1 cellular context compared by ENCODE assay signal in the genomic region with DNA sequence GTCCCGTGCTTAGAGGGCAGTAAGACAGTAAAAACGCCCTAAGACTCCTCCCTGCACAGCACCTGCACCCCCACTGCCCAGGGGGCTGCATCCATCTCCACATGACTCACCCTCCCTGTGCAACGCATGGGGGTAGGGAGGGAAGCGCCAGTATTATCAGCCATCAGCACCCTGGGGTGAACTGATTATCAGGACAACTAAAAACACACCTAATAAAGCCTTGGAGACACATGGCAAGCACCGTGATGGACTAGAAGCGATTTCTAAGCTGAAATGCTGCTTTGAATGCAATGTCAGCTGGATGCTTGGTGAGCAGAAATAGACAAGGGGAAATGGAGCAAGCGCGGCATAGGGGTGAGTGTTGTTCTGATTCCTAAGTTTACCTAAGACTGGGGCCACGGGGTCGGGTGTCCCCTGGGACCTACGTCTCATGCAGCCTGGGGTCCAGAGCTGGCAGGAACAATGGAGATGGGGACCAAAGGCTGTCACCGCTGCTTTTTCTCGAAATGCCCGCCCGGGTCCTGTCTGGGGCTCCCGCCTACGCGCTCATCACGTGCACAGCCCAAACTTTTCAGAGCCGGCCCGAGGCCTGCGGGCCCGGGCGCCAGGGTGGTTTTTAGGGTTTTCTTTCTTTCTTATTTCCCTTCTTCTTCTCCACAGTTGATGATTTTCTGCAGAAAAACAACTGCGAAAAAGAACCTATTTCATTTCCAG.
TF ChIP-seq lines count a peak whose summit lies in the region.

No MANE protein-coding gene starts in this region.

TF ChIP-seq in K562, 482 proteins besides CTCF, POLR2A, EP300 and RAD21 (continued from another document and continues in another):
- TF ChIP-seq, protein P1, sequence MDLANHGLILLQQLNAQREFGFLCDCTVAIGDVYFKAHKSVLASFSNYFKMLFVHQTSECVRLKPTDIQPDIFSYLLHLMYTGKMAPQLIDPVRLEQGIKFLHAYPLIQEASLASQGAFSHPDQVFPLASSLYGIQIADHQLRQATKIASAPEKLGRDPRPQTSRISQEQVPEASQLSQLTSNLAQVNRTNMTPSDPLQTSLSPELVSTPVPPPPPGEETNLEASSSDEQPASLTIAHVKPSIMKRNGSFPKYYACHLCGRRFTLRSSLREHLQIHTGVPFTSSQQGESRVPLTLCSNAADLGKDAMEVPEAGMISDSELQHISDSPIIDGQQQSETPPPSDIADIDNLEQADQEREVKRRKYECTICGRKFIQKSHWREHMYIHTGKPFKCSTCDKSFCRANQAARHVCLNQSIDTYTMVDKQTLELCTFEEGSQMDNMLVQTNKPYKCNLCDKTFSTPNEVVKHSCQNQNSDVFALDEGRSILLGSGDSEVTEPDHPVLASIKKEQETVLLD (IDR thresholded peaks at IDR 0.05), result peak; percentile 85
- TF ChIP-seq ZNF76 (CRISPR knock-in tag; IDR thresholded peaks at IDR 0.05; ENCODE audit: borderline replicate concordance), result no peak
- peak; percentile 59; the same call in 1 of the 2 replicates for TF ChIP-seq NR2C1 (IDR thresholded peaks at IDR 0.05)
- TF ChIP-seq NR2C1 (tag; IDR thresholded peaks at IDR 0.05), result 0 out of 2 replicates have a peak, but pooled peaks have one; percentile 59
- no peak for TF ChIP-seq ZNF175 (CRISPR knock-in tag; IDR thresholded peaks at IDR 0.05; ENCODE audit: low read depth)
- TF ChIP-seq ZNF133 (CRISPR knock-in tag; IDR thresholded peaks at IDR 0.05), result no peak
- no peak; a peak in 1 of 4 replicates for TF ChIP-seq KDM4B (IDR thresholded peaks at IDR 0.05; ENCODE audit: borderline replicate concordance in 2 of 2, low read depth in 1 of 2)
- no peak for TF ChIP-seq HCFC1 (IDR thresholded peaks at IDR 0.05; ENCODE audit: low read depth, low read length)
- TF ChIP-seq NFRKB (IDR thresholded peaks at IDR 0.05; ENCODE audit: low read depth), result peak; percentile 93
- peak; percentile 59; the same call in 1 of the 2 replicates for TF ChIP-seq ETV5 (CRISPR knock-in tag; IDR thresholded peaks at IDR 0.05; ENCODE audit: low read depth)
- no peak for TF ChIP-seq ZNF224 (CRISPR knock-in tag; IDR thresholded peaks at IDR 0.05)
- no peak for TF ChIP-seq DDX20 (tag; IDR thresholded peaks at IDR 0.05; ENCODE audit: low read depth)
- TF ChIP-seq CHD2 (IDR thresholded peaks at IDR 0.05; ENCODE audit: low read depth, low read length), result no peak
- TF ChIP-seq ZEB2 (IDR thresholded peaks at IDR 0.05), result peak; percentile 93
- no peak for TF ChIP-seq HMG20B (CRISPR knock-in tag; IDR thresholded peaks at IDR 0.05)
- TF ChIP-seq, protein P2, sequence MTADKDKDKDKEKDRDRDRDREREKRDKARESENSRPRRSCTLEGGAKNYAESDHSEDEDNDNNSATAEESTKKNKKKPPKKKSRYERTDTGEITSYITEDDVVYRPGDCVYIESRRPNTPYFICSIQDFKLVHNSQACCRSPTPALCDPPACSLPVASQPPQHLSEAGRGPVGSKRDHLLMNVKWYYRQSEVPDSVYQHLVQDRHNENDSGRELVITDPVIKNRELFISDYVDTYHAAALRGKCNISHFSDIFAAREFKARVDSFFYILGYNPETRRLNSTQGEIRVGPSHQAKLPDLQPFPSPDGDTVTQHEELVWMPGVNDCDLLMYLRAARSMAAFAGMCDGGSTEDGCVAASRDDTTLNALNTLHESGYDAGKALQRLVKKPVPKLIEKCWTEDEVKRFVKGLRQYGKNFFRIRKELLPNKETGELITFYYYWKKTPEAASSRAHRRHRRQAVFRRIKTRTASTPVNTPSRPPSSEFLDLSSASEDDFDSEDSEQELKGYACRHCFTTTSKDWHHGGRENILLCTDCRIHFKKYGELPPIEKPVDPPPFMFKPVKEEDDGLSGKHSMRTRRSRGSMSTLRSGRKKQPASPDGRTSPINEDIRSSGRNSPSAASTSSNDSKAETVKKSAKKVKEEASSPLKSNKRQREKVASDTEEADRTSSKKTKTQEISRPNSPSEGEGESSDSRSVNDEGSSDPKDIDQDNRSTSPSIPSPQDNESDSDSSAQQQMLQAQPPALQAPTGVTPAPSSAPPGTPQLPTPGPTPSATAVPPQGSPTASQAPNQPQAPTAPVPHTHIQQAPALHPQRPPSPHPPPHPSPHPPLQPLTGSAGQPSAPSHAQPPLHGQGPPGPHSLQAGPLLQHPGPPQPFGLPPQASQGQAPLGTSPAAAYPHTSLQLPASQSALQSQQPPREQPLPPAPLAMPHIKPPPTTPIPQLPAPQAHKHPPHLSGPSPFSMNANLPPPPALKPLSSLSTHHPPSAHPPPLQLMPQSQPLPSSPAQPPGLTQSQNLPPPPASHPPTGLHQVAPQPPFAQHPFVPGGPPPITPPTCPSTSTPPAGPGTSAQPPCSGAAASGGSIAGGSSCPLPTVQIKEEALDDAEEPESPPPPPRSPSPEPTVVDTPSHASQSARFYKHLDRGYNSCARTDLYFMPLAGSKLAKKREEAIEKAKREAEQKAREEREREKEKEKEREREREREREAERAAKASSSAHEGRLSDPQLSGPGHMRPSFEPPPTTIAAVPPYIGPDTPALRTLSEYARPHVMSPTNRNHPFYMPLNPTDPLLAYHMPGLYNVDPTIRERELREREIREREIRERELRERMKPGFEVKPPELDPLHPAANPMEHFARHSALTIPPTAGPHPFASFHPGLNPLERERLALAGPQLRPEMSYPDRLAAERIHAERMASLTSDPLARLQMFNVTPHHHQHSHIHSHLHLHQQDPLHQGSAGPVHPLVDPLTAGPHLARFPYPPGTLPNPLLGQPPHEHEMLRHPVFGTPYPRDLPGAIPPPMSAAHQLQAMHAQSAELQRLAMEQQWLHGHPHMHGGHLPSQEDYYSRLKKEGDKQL (CRISPR knock-in tag; IDR thresholded peaks at IDR 0.05; ENCODE audit: borderline replicate concordance), result no peak
- TF ChIP-seq, protein P3, sequence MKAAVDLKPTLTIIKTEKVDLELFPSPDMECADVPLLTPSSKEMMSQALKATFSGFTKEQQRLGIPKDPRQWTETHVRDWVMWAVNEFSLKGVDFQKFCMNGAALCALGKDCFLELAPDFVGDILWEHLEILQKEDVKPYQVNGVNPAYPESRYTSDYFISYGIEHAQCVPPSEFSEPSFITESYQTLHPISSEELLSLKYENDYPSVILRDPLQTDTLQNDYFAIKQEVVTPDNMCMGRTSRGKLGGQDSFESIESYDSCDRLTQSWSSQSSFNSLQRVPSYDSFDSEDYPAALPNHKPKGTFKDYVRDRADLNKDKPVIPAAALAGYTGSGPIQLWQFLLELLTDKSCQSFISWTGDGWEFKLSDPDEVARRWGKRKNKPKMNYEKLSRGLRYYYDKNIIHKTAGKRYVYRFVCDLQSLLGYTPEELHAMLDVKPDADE (conservative IDR thresholded peaks at IDR 0.05; ENCODE audit: control insufficient read depth, low read depth, low read length), result no peak
- TF ChIP-seq, protein P4, sequence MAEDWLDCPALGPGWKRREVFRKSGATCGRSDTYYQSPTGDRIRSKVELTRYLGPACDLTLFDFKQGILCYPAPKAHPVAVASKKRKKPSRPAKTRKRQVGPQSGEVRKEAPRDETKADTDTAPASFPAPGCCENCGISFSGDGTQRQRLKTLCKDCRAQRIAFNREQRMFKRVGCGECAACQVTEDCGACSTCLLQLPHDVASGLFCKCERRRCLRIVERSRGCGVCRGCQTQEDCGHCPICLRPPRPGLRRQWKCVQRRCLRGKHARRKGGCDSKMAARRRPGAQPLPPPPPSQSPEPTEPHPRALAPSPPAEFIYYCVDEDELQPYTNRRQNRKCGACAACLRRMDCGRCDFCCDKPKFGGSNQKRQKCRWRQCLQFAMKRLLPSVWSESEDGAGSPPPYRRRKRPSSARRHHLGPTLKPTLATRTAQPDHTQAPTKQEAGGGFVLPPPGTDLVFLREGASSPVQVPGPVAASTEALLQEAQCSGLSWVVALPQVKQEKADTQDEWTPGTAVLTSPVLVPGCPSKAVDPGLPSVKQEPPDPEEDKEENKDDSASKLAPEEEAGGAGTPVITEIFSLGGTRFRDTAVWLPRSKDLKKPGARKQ (CRISPR knock-in tag; IDR thresholded peaks at IDR 0.05), result no peak
- TF ChIP-seq, protein P5, sequence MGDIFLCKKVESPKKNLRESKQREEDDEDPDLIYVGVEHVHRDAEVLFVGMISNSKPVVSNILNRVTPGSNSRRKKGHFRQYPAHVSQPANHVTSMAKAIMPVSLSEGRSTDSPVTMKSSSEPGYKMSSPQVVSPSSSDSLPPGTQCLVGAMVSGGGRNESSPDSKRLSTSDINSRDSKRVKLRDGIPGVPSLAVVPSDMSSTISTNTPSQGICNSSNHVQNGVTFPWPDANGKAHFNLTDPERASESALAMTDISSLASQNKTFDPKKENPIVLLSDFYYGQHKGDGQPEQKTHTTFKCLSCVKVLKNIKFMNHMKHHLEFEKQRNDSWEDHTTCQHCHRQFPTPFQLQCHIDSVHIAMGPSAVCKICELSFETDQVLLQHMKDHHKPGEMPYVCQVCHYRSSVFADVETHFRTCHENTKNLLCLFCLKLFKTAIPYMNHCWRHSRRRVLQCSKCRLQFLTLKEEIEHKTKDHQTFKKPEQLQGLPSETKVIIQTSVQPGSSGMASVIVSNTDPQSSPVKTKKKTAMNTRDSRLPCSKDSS (IDR thresholded peaks at IDR 0.05; ENCODE audit: low read depth, partially characterized antibody), result no peak
- no peak for TF ChIP-seq TAF1 (IDR thresholded peaks at IDR 0.05; ENCODE audit: control insufficient read depth, extremely low read depth, insufficient read depth, low read length, severe bottlenecking)
- TF ChIP-seq MXI1 (IDR thresholded peaks at IDR 0.05; ENCODE audit: low read depth, low read length), result no peak; the same call in 1 of the 2 replicates
- TF ChIP-seq, protein P6, sequence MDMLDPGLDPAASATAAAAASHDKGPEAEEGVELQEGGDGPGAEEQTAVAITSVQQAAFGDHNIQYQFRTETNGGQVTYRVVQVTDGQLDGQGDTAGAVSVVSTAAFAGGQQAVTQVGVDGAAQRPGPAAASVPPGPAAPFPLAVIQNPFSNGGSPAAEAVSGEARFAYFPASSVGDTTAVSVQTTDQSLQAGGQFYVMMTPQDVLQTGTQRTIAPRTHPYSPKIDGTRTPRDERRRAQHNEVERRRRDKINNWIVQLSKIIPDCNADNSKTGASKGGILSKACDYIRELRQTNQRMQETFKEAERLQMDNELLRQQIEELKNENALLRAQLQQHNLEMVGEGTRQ (CRISPR knock-in tag; IDR thresholded peaks at IDR 0.05), result peak; percentile 84
- no peak for TF ChIP-seq MTF1 (CRISPR knock-in tag; IDR thresholded peaks at IDR 0.05; ENCODE audit: borderline replicate concordance)
- TF ChIP-seq FOXJ2 (tag; IDR thresholded peaks at IDR 0.05), result no peak
- peak; percentile 92 for TF ChIP-seq SMARCE1 (IDR thresholded peaks at IDR 0.05)
- TF ChIP-seq, protein P7, sequence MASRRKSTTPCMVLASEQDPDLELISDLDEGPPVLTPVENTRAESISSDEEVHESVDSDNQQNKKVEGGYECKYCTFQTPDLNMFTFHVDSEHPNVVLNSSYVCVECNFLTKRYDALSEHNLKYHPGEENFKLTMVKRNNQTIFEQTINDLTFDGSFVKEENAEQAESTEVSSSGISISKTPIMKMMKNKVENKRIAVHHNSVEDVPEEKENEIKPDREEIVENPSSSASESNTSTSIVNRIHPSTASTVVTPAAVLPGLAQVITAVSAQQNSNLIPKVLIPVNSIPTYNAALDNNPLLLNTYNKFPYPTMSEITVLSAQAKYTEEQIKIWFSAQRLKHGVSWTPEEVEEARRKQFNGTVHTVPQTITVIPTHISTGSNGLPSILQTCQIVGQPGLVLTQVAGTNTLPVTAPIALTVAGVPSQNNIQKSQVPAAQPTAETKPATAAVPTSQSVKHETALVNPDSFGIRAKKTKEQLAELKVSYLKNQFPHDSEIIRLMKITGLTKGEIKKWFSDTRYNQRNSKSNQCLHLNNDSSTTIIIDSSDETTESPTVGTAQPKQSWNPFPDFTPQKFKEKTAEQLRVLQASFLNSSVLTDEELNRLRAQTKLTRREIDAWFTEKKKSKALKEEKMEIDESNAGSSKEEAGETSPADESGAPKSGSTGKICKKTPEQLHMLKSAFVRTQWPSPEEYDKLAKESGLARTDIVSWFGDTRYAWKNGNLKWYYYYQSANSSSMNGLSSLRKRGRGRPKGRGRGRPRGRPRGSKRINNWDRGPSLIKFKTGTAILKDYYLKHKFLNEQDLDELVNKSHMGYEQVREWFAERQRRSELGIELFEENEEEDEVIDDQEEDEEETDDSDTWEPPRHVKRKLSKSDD (conservative IDR thresholded peaks at IDR 0.05; ENCODE audit: low read length), result no peak
- no peak for TF ChIP-seq PTTG1 (tag; IDR thresholded peaks at IDR 0.05; ENCODE audit: low read depth)
- TF ChIP-seq, protein P8, sequence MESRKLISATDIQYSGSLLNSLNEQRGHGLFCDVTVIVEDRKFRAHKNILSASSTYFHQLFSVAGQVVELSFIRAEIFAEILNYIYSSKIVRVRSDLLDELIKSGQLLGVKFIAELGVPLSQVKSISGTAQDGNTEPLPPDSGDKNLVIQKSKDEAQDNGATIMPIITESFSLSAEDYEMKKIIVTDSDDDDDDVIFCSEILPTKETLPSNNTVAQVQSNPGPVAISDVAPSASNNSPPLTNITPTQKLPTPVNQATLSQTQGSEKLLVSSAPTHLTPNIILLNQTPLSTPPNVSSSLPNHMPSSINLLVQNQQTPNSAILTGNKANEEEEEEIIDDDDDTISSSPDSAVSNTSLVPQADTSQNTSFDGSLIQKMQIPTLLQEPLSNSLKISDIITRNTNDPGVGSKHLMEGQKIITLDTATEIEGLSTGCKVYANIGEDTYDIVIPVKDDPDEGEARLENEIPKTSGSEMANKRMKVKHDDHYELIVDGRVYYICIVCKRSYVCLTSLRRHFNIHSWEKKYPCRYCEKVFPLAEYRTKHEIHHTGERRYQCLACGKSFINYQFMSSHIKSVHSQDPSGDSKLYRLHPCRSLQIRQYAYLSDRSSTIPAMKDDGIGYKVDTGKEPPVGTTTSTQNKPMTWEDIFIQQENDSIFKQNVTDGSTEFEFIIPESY (CRISPR knock-in tag; IDR thresholded peaks at IDR 0.05), result no peak
- TF ChIP-seq SMAD1 (IDR thresholded peaks at IDR 0.05; ENCODE audit: low read depth, low read length, partially characterized antibody), result no peak
- TF ChIP-seq IFI16 (CRISPR knock-in tag; IDR thresholded peaks at IDR 0.05), result no peak
- peak; percentile 67 for TF ChIP-seq C11orf30 (IDR thresholded peaks at IDR 0.05; ENCODE audit: low read depth)
- TF ChIP-seq KLF10 (CRISPR knock-in tag; IDR thresholded peaks at IDR 0.05), result no peak
- TF ChIP-seq ZNF507 (tag; conservative IDR thresholded peaks at IDR 0.05), result no peak
- TF ChIP-seq, protein P9, sequence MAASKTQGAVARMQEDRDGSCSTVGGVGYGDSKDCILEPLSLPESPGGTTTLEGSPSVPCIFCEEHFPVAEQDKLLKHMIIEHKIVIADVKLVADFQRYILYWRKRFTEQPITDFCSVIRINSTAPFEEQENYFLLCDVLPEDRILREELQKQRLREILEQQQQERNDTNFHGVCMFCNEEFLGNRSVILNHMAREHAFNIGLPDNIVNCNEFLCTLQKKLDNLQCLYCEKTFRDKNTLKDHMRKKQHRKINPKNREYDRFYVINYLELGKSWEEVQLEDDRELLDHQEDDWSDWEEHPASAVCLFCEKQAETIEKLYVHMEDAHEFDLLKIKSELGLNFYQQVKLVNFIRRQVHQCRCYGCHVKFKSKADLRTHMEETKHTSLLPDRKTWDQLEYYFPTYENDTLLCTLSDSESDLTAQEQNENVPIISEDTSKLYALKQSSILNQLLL (CRISPR knock-in tag; IDR thresholded peaks at IDR 0.05; ENCODE audit: borderline replicate concordance), result no peak
- TF ChIP-seq CC2D1A (IDR thresholded peaks at IDR 0.05), result 0 out of 2 replicates have a peak, but pooled peaks have one; percentile 27
- TF ChIP-seq, protein P10, sequence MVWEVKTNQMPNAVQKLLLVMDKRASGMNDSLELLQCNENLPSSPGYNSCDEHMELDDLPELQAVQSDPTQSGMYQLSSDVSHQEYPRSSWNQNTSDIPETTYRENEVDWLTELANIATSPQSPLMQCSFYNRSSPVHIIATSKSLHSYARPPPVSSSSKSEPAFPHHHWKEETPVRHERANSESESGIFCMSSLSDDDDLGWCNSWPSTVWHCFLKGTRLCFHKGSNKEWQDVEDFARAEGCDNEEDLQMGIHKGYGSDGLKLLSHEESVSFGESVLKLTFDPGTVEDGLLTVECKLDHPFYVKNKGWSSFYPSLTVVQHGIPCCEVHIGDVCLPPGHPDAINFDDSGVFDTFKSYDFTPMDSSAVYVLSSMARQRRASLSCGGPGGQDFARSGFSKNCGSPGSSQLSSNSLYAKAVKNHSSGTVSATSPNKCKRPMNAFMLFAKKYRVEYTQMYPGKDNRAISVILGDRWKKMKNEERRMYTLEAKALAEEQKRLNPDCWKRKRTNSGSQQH (CRISPR knock-in tag; IDR thresholded peaks at IDR 0.05), result peak; percentile 29; the same call in 1 of the 2 replicates
